In genomic region chr3:88810455-88810854, GRCh38 we compare ENCODE assay signal across 18 cellular contexts.
DNase-seq lines count a peak whose midpoint lies in the region; ATAC-seq and TF ChIP-seq lines count a peak whose summit lies in the region.
"Had no signal": no experiment of that assay in that cellular context is flagged by ENCODE, and none has a peak within 500 bp of the region (broad histone marks: within the 10 kb centered on the region; RNA-seq: fewer than 3 reads in every experiment).

No MANE protein-coding gene starts in this region.

- no peaks in the 10 kb centered on the region for H3K79me2 ChIP-seq in mammary epithelial cell (ENCODE audit: insufficient read depth, low read length)

- no peaks in the 10 kb centered on the region for H3K4me1 ChIP-seq in breast epithelium
- H3K4me1 ChIP-seq in mammary epithelial cell (ENCODE audit: insufficient read depth, low read length), result peaks cover 26% of the 10 kb centered on the region
- peaks cover 15% of the 10 kb centered on the region for H3K4me1 ChIP-seq in left ventricle myocardium inferior
- peaks cover 3% of the 10 kb centered on the region for H3K4me1 ChIP-seq in stomach smooth muscle (ENCODE audit: control insufficient read depth, insufficient read depth, low read length)
- H3K4me1 ChIP-seq: thyroid gland had no signal

- H3K9ac ChIP-seq in mammary epithelial cell (ENCODE audit: insufficient read depth, low read length) (no peak overlapping the region), stomach smooth muscle (ENCODE audit: low read length in 2 of 2) (no peak overlapping the region)

- BruUV-seq in MCF 10A (replicated peaks; lab: Mats Ljungman, UMichigan) (no TSS peak), mammary epithelial cell (replicated peaks; lab: Mats Ljungman, UMichigan) (no TSS peak)

- H2AFZ ChIP-seq in mammary epithelial cell (ENCODE audit: low read depth, low read length), result peak overlapping the region; percentile 15

- peak overlapping the region; percentile 87 for H3K27ac Mint-ChIP-seq in MCF 10A (ENCODE audit: low read depth, unreplicated experiment)
- H3K27ac Mint-ChIP-seq in activated CD8-positive, alpha-beta T cell treated with anti-CD3 and anti-CD28 coated beads for 36 hours, result no peak overlapping the region
- H3K27ac Mint-ChIP-seq: CD4-positive, CD25-positive, alpha-beta regulatory T cell had no signal

- TF ChIP-seq POLR2A in breast epithelium (IDR thresholded peaks at IDR 0.05), result no peak

- dilution Hi-C loops in mammary epithelial cell (cut with HindIII; ENCODE audit: low sequenced_read_pairs), result no loop called here

- H3K27me3 ChIP-seq in breast epithelium (no peaks in the 10 kb centered on the region), mammary epithelial cell (ENCODE audit: insufficient read depth, low read length) (no peaks in the 10 kb centered on the region), left ventricle myocardium inferior (ENCODE audit: low read depth) (no peaks in the 10 kb centered on the region), stomach smooth muscle (ENCODE audit: control insufficient read depth in 1 of 2, insufficient read depth in 2 of 2, low read length in 2 of 2) (no peaks in the 10 kb centered on the region)
- H3K27me3 ChIP-seq: dorsolateral prefrontal cortex, thyroid gland had no signal

- no peaks in the 10 kb centered on the region for H3K9me3 ChIP-seq in breast epithelium
- no peaks in the 10 kb centered on the region for H3K9me3 ChIP-seq in mammary epithelial cell (replicated peaks; ENCODE audit: insufficient read depth, low read length)
- no peaks in the 10 kb centered on the region for H3K9me3 ChIP-seq in left ventricle myocardium inferior (replicated peaks)
- no peaks in the 10 kb centered on the region for H3K9me3 ChIP-seq in stomach smooth muscle (ENCODE audit: control insufficient read depth in 2 of 2, low read length in 2 of 2)
- H3K9me3 ChIP-seq: thyroid gland had no signal

- no peak overlapping the region for H3K4me3 ChIP-seq in breast epithelium
- no peak overlapping the region for H3K4me3 ChIP-seq in mammary epithelial cell (replicated peaks in 1 of 3; ENCODE audit: insufficient read depth in 1 of 3, low read depth in 2 of 3, low read length in 3 of 3)
- no peak overlapping the region for H3K4me3 ChIP-seq in left ventricle myocardium inferior
- H3K4me3 ChIP-seq in stomach smooth muscle (ENCODE audit: low read length in 2 of 2), result peak overlapping the region in 1 of 2 donors; percentile 16
- H3K4me3 ChIP-seq: dorsolateral prefrontal cortex, thyroid gland had no signal

- TF ChIP-seq CTCF in MCF 10A (IDR thresholded peaks at IDR 0.05; ENCODE audit: unreplicated experiment) (no peak), breast epithelium (IDR thresholded peaks at IDR 0.05) (no peak), mammary epithelial cell (conservative IDR thresholded peaks at IDR 0.05 in 1 of 2, IDR thresholded peaks at IDR 0.05 in 1 of 2; ENCODE audit: extremely low read depth in 1 of 2, insufficient read depth in 1 of 2, low read depth in 1 of 2, low read length in 2 of 2) (no peak), left ventricle myocardium inferior (IDR thresholded peaks at IDR 0.05; ENCODE audit: borderline replicate concordance) (no peak), GM20000 (IDR thresholded peaks at IDR 0.05; ENCODE audit: extremely low read depth, missing control alignments) (no peak)
- TF ChIP-seq CTCF in activated CD8-positive, alpha-beta T cell treated with anti-CD3 and anti-CD28 coated beads for 36 hours (IDR thresholded peaks at IDR 0.05), result no peak

- no peaks in the 10 kb centered on the region for H3K9me3 Mint-ChIP-seq in MCF 10A (ENCODE audit: unreplicated experiment)
- H3K9me3 Mint-ChIP-seq in activated CD8-positive, alpha-beta T cell treated with anti-CD3 and anti-CD28 coated beads for 36 hours, result no peaks in the 10 kb centered on the region
- H3K9me3 Mint-ChIP-seq: nephron had no signal

- POLR2A ChIA-PET in MCF 10A (lab: Yijun Ruan, JAX), result interaction anchor here (0.6 to 1.4 kb wide), 3 partner anchors 36 to 178 kb away, joined by 3 to 5 read pairs (median 4); no protein-coding TSS in a partner anchor
- POLR2A ChIA-PET in activated CD8-positive, alpha-beta T cell treated with anti-CD3 and anti-CD28 coated beads for 36 hours (lab: Charles Lee), result no interaction called here

- H3K4me3 Mint-ChIP-seq in MCF 10A (ENCODE audit: unreplicated experiment), result peak overlapping the region; percentile 31
- no peak overlapping the region for H3K4me3 Mint-ChIP-seq in activated CD8-positive, alpha-beta T cell treated with anti-CD3 and anti-CD28 coated beads for 36 hours
- H3K4me3 Mint-ChIP-seq: CD4-positive, CD25-positive, alpha-beta regulatory T cell; nephron had no signal

- in situ Hi-C loops in mammary epithelial cell (cut with MboI; ENCODE audit: low sequenced_read_pairs in 2 of 2), result no loop called here

- 9% methylated on average over 4 of the region's 4 CpGs for WGBS in mammary epithelial cell (ENCODE audit: low coverage, missing lambda C conversion rate)

- H3K4me2 ChIP-seq in mammary epithelial cell (ENCODE audit: insufficient read depth, low read depth, low read length), result peak overlapping the region; percentile 61

- no peaks in the 10 kb centered on the region for H3K27me3 Mint-ChIP-seq in MCF 10A (ENCODE audit: insufficient read depth, unreplicated experiment)
- no peaks in the 10 kb centered on the region for H3K27me3 Mint-ChIP-seq in activated CD8-positive, alpha-beta T cell treated with anti-CD3 and anti-CD28 coated beads for 36 hours
- H3K27me3 Mint-ChIP-seq: CD4-positive, CD25-positive, alpha-beta regulatory T cell had no signal

- no peak for ATAC-seq in activated CD8-positive, alpha-beta T cell treated with anti-CD3 and anti-CD28 coated beads for 36 hours

- intact Hi-C loops in MCF 10A (cut with micrococcal nuclease) (no loop called here), breast epithelium (cut with DNase I; ENCODE audit: low total_unique reads) (no loop called here), mammary epithelial cell (cut with micrococcal nuclease) (no loop called here), left ventricle myocardium inferior (cut with micrococcal nuclease) (no loop called here)
- intact Hi-C loops in activated CD8-positive, alpha-beta T cell treated with anti-CD3 and anti-CD28 coated beads for 36 hours (cut with micrococcal nuclease), result no loop called here

- DNase-seq in MCF 10A (ENCODE audit: unreplicated experiment), result peak; percentile 37
- DNase-seq in breast epithelium (ENCODE audit: low spot score in 2 of 2), result no peak
- DNase-seq in mammary epithelial cell, result peak; percentile 50
- no peak for DNase-seq in left ventricle myocardium inferior
- no peak for DNase-seq in activated CD8-positive, alpha-beta T cell treated with anti-CD3 and anti-CD28 coated beads for 36 hours
- no peak for DNase-seq in GM20000 (ENCODE audit: low spot score)
- DNase-seq in AG20443 (ENCODE audit: low spot score), result no peak
- DNase-seq: 8988T; activated effector memory CD4-positive, alpha-beta T cell treated with anti-CD3 and anti-CD28 coated beads, Interleukin-2, amount 50 U/mL, for 16 hours; CD4-positive, CD25-positive, alpha-beta regulatory T cell; DND-41; dorsolateral prefrontal cortex; H7; NCI-H2081 treated with DMSO at 0.1 percent for 48 hours; retina had no signal

- no peaks in the 10 kb centered on the region for H4K20me1 ChIP-seq in mammary epithelial cell (ENCODE audit: insufficient read depth, low read length)

- H3K36me3 ChIP-seq in breast epithelium (no peaks in the 10 kb centered on the region), mammary epithelial cell (ENCODE audit: insufficient read depth, low read length) (peaks cover 1% of the 10 kb centered on the region), left ventricle myocardium inferior (no peaks in the 10 kb centered on the region), stomach smooth muscle (ENCODE audit: control insufficient read depth in 2 of 2, insufficient read depth in 2 of 2, low read length in 2 of 2) (no peaks in the 10 kb centered on the region)
- H3K36me3 ChIP-seq: thyroid gland had no signal

- CTCF ChIA-PET in MCF 10A (lab: Yijun Ruan, JAX) (interaction anchor here (0.5 to 1.1 kb wide), 2 partner anchors 384 to 591 kb away, joined by 3 read pairs; no protein-coding TSS in a partner anchor), mammary epithelial cell (lab: Charles Lee; ENCODE audit: low non-redundant PET) (interaction anchor here (0.6 kb wide), 1 partner anchor 187 kb away, joined by 3 read pairs; no protein-coding TSS in a partner anchor)
- CTCF ChIA-PET in activated CD8-positive, alpha-beta T cell treated with anti-CD3 and anti-CD28 coated beads for 36 hours (lab: Charles Lee), result no interaction called here

- no peaks in the 10 kb centered on the region for H3K36me3 Mint-ChIP-seq in MCF 10A (ENCODE audit: insufficient read depth, unreplicated experiment)
- H3K36me3 Mint-ChIP-seq in activated CD8-positive, alpha-beta T cell treated with anti-CD3 and anti-CD28 coated beads for 36 hours (ENCODE audit: low read depth), result no peaks in the 10 kb centered on the region
- H3K36me3 Mint-ChIP-seq: CD4-positive, CD25-positive, alpha-beta regulatory T cell had no signal

- H3K27ac ChIP-seq in breast epithelium, result no peak overlapping the region
- H3K27ac ChIP-seq in mammary epithelial cell (ENCODE audit: insufficient read depth, low read depth, low read length), result peak overlapping the region; percentile 45
- H3K27ac ChIP-seq in left ventricle myocardium inferior (replicated peaks), result peak overlapping the region; percentile 76
- peak overlapping the region; percentile 20 for H3K27ac ChIP-seq in stomach smooth muscle (ENCODE audit: low read length)
- H3K27ac ChIP-seq: dorsolateral prefrontal cortex, thyroid gland had no signal

- H3K4me1 Mint-ChIP-seq in MCF 10A (ENCODE audit: insufficient read depth, unreplicated experiment), result peaks cover 40% of the 10 kb centered on the region
- no peaks in the 10 kb centered on the region for H3K4me1 Mint-ChIP-seq in activated CD8-positive, alpha-beta T cell treated with anti-CD3 and anti-CD28 coated beads for 36 hours (ENCODE audit: low read depth)
- H3K4me1 Mint-ChIP-seq: CD4-positive, CD25-positive, alpha-beta regulatory T cell had no signal

Comparison
In these comparisons a context has a peak if more than half of its experiments do, and no peak if none do; other contexts are left out.
1. DNase-seq: peak in MCF 10A (single experiment) and mammary epithelial cell (single experiment); none in breast epithelium (0 of 2), left ventricle myocardium inferior (single experiment), activated CD8-positive, alpha-beta T cell treated with anti-CD3 and anti-CD28 coated beads for 36 hours (single experiment), GM20000 (single experiment) and AG20443 (single experiment).
2. H3K27ac ChIP-seq: peak in mammary epithelial cell (single experiment), left ventricle myocardium inferior (single experiment) and stomach smooth muscle (single experiment); none in breast epithelium (0 of 2).